Comparison of ENCODE assay signal across 3 cellular contexts in genomic region chr17:2781598-2781997, GRCh38. TPM values are rescaled to one million over a fixed set of nuclear protein-coding genes. Genes with fewer than 3 reads are reported as not detected.
"Had no signal": no experiment of that assay in that cellular context is flagged by ENCODE, and none has a peak within 500 bp of the region (broad histone marks: within the 10 kb centered on the region; RNA-seq: fewer than 3 reads in every experiment).

No MANE protein-coding gene starts in this region.

RNA-seq across cellular contexts. Expression of gene CCDC92B, which starts 32.1 kb away (rescaled TPM):
- total RNA-seq: H4, HepG2 had no signal
- polyA plus RNA-seq: HepG2, IgD-negative memory B cell had no signal
